8 cellular contexts compared by ENCODE assay signal in genomic region chr2:10091182-10091932, GRCh38. TPM values are rescaled to one million over a fixed set of nuclear protein-coding genes. Genes with fewer than 3 reads are reported as not detected.
DNase-seq lines count a peak whose midpoint lies in the region; ATAC-seq, FAIRE-seq and TF ChIP-seq lines count a peak whose summit lies in the region.

No MANE protein-coding gene starts in this region.

- peak overlapping the region in 1 of 2 donors; percentile 22 for H3K4me3 ChIP-seq in kidney (ENCODE audit: low read length in 2 of 2)
- H3K4me3 ChIP-seq in transverse colon: peak overlapping the region in 2 of 4 donors; percentile 3 to 50
- no peak overlapping the region for H3K4me3 ChIP-seq in HAP-1

- ATAC-seq in omental fat pad (ENCODE audit: low FRiP score) (no peak), GM21390 (IDR thresholded peaks at IDR 0.05; ENCODE audit: unreplicated experiment) (no peak)

- H3K9me3 ChIP-seq in kidney (ENCODE audit: control insufficient read depth in 1 of 2, low read length in 2 of 2) (no peaks in the 10 kb centered on the region), transverse colon (no peaks in the 10 kb centered on the region), HAP-1 (0 out of 2 replicates have a peak, but pooled peaks cover 3% of the 10 kb centered on the region)

- H3K4me1 ChIP-seq in kidney (ENCODE audit: control insufficient read depth in 1 of 2, insufficient read depth in 1 of 2, low read depth in 1 of 2, low read length in 2 of 2) (peaks cover 21 to 32% of the 10 kb centered on the region in 2 donors), transverse colon (peaks cover 0 to 6% (median 4%) of the 10 kb centered on the region in 4 donors), HAP-1 (no peaks in the 10 kb centered on the region)

- H3K27me3 ChIP-seq in transverse colon (peaks cover 21% of the 10 kb centered on the region), HAP-1 (ENCODE audit: low read depth) (no peaks in the 10 kb centered on the region)

- peak; percentile 30 for DNase-seq in activated naive CD4-positive, alpha-beta T cell treated with Interleukin-2 at 50 U/mL for 16 hours
- DNase-seq in activated naive CD4-positive, alpha-beta T cell (lab: John Stamatoyannopoulos, UW): no peak
- DNase-seq in activated CD8-positive, alpha-beta memory T cell treated with anti-CD3 and anti-CD28 coated beads for 24 hours: peak; percentile 67
- DNase-seq in kidney: peak; percentile 87
- DNase-seq in transverse colon: peak; percentile 57
- DNase-seq in omental fat pad (ENCODE audit: low spot score): no peak
- no peak for DNase-seq in HAP-1 (ENCODE audit: low spot score in 2 of 2)

- peak; percentile 9 for TF ChIP-seq CTCF in kidney (IDR thresholded peaks at IDR 0.05; ENCODE audit: borderline replicate concordance, extremely low read depth, insufficient read depth)
- no peak for TF ChIP-seq CTCF in transverse colon (IDR thresholded peaks at IDR 0.05)
- TF ChIP-seq CTCF in omental fat pad (IDR thresholded peaks at IDR 0.05): no peak

- peak; percentile 27 for TF ChIP-seq POLR2A in transverse colon (IDR thresholded peaks at IDR 0.05)

- TF ChIP-seq EP300 in transverse colon (IDR thresholded peaks at IDR 0.05; ENCODE audit: low read depth): no peak

- no peak for FAIRE-seq in kidney (lab: Jason Lieb, UNC)

- no peaks in the 10 kb centered on the region for H3K36me3 ChIP-seq in kidney (ENCODE audit: control insufficient read depth in 1 of 2, insufficient read depth in 2 of 2, low read length in 2 of 2)
- no peaks in the 10 kb centered on the region for H3K36me3 ChIP-seq in transverse colon
- no peaks in the 10 kb centered on the region for H3K36me3 ChIP-seq in HAP-1 (replicated peaks)

- H3K27ac ChIP-seq in kidney (ENCODE audit: low read depth in 2 of 2, low read length in 2 of 2): peak overlapping the region; percentile 81 to 82
- no peak overlapping the region for H3K27ac ChIP-seq in transverse colon

- in situ Hi-C loops in transverse colon (cut with MboI; ENCODE audit: low pct_ligation_motif_present in 1 of 4, low pct_unique_long_range_greater_than_20kb in 1 of 4, low sequenced_read_pairs in 3 of 4) (loop anchor here in 1 of 4 donors (25.0 kb wide), 1 partner anchor 571 kb away; no protein-coding TSS in a partner anchor), HAP-1 (cut with MboI; ENCODE audit: low sequenced_read_pairs) (no loop called here)

- intact Hi-C loops in kidney (cut with DNase I) (no loop called here), transverse colon (cut with DNase I; ENCODE audit: low total_unique reads) (no loop called here)

- no peak overlapping the region for H3K9ac ChIP-seq in kidney (ENCODE audit: low read length in 2 of 2)

- WGBS in transverse colon (ENCODE audit: low coverage in 1 of 2), 2 donors: 35% methylated on average over 52 of the region's 52 CpGs; no CpG with 5 or more reads in 1 of the 2 donors

RNA-seq across cellular contexts. Expression of gene CYS1, which starts 11.1 kb away (rescaled TPM):
- 245 TPM for total RNA-seq in kidney
- 276 TPM for polyA plus RNA-seq in kidney (ENCODE audit: insufficient read depth, low read depth, low replicate concordance)
- total RNA-seq in transverse colon: 1 to 10 TPM; 1.1 to 7.4 (median 2.0) TPM
- total RNA-seq in omental fat pad: 1 to 10 TPM in 2 of 4 donors, under 1 TPM in 2; 0.63 to 2.7 (median 1.2) TPM

RNA-seq across cellular contexts. Expression of gene RRM2, which starts 31.2 kb away (rescaled TPM):
- total RNA-seq in kidney: 5.5 TPM
- polyA plus RNA-seq in kidney (ENCODE audit: insufficient read depth, low read depth, low replicate concordance): 3.6 TPM
- total RNA-seq in transverse colon: 10 to 100 TPM in 1 of 4 donors, 1 to 10 TPM in 2, not detected in 1; 4.0 to 12.9 (median 5.3) TPM
- total RNA-seq in omental fat pad: 1 to 10 TPM in 3 of 4 donors, under 1 TPM in 1; 0.46 to 9.8 (median 1.5) TPM

RNA-seq across cellular contexts. Expression of gene KLF11, which starts 48.0 kb away (rescaled TPM):
- total RNA-seq in kidney: 34.0 TPM
- polyA plus RNA-seq in kidney (ENCODE audit: insufficient read depth, low read depth, low replicate concordance): 9.4 TPM
- 10 to 100 TPM in 2 of 4 donors, 1 to 10 TPM in 2; 6.6 to 17.0 (median 10.5) TPM for total RNA-seq in transverse colon
- total RNA-seq in omental fat pad: 10 to 100 TPM; 35.8 to 63.6 (median 37.3) TPM

Comparison
In these comparisons a context has a peak if more than half of its experiments do, and no peak if none do; other contexts are left out.
1. DNase-seq: peak in activated naive CD4-positive, alpha-beta T cell treated with Interleukin-2 at 50 U/mL for 16 hours (single experiment), activated CD8-positive, alpha-beta memory T cell treated with anti-CD3 and anti-CD28 coated beads for 24 hours (single experiment), kidney (single experiment) and transverse colon (single experiment); none in activated naive CD4-positive, alpha-beta T cell (0 of 4), omental fat pad (single experiment) and HAP-1 (0 of 2).
2. H3K27ac ChIP-seq: peak in kidney (2 of 2); none in transverse colon (0 of 4).
3. RNA of gene CYS1, which starts 11.1 kb away (total RNA-seq): 245 TPM in kidney (single experiment); 1.1 to 7.4 TPM in transverse colon and 0.63 to 2.7 TPM in omental fat pad; every median in the first group is over 10 times any median in the second.